In genomic region chr20:588932-589672, GRCh38 we compare ENCODE assay signal across 11 cellular contexts. TPM values are rescaled to one million over a fixed set of nuclear protein-coding genes. Genes with fewer than 3 reads are reported as not detected.
A peak's percentile ranks its signal among the peaks of the same experiment; 100 is the strongest.
DNase-seq lines count a peak whose midpoint lies in the region; ATAC-seq and TF ChIP-seq lines count a peak whose summit lies in the region.
"Had no signal": no experiment of that assay in that cellular context is flagged by ENCODE, and none has a peak within 500 bp of the region (broad histone marks: within the 10 kb centered on the region; RNA-seq: fewer than 3 reads in every experiment).

No MANE protein-coding gene starts in this region.

- 96 to 97% methylated on average over 8 to 10 of the region's 10 CpGs for WGBS in endodermal cell (ENCODE audit: insufficient coverage in 1 of 2, insufficient read length in 1 of 2), 2 experiments

- H3K4me1 ChIP-seq in endodermal cell (ENCODE audit: control insufficient read depth, insufficient read depth, low read length): no peaks in the 10 kb centered on the region
- H3K4me1 ChIP-seq: testis had no signal

- H3K27ac Mint-ChIP-seq in endodermal cell: no peak overlapping the region
- no peak overlapping the region for H3K27ac Mint-ChIP-seq in activated CD4-positive, alpha-beta T cell treated with anti-CD3 and anti-CD28 coated beads for 36 hours
- H3K27ac Mint-ChIP-seq: activated CD4-positive, alpha-beta memory T cell treated with anti-CD3 and anti-CD28 coated beads for 36 hours had no signal

- H3K9me3 Mint-ChIP-seq in endodermal cell: no peaks in the 10 kb centered on the region
- no peaks in the 10 kb centered on the region for H3K9me3 Mint-ChIP-seq in activated CD4-positive, alpha-beta T cell treated with anti-CD3 and anti-CD28 coated beads for 36 hours (ENCODE audit: low read depth)
- H3K9me3 Mint-ChIP-seq: activated CD4-positive, alpha-beta memory T cell treated with anti-CD3 and anti-CD28 coated beads for 36 hours had no signal

- peaks cover 7% of the 10 kb centered on the region for H3K27me3 Mint-ChIP-seq in endodermal cell (ENCODE audit: insufficient read depth)
- H3K27me3 Mint-ChIP-seq in activated CD4-positive, alpha-beta T cell treated with anti-CD3 and anti-CD28 coated beads for 36 hours: peaks cover 16% of the 10 kb centered on the region

- no peaks in the 10 kb centered on the region for H3K36me3 ChIP-seq in endodermal cell (ENCODE audit: control insufficient read depth, insufficient read depth, low read length)

- ATAC-seq in GM19463 (IDR thresholded peaks at IDR 0.05; ENCODE audit: unreplicated experiment): peak; percentile 57
- ATAC-seq in HG03378 (IDR thresholded peaks at IDR 0.05; ENCODE audit: unreplicated experiment): peak; percentile 74
- no peak for ATAC-seq in HG02678 (IDR thresholded peaks at IDR 0.05; ENCODE audit: unreplicated experiment)
- ATAC-seq in activated CD4-positive, alpha-beta T cell treated with anti-CD3 and anti-CD28 coated beads for 36 hours: no peak

- H3K9me3 ChIP-seq in endodermal cell (ENCODE audit: control insufficient read depth, low read length): no peaks in the 10 kb centered on the region
- H3K9me3 ChIP-seq: testis had no signal

- H3K4me1 Mint-ChIP-seq in endodermal cell: no peaks in the 10 kb centered on the region
- peaks cover 6% of the 10 kb centered on the region for H3K4me1 Mint-ChIP-seq in activated CD4-positive, alpha-beta T cell treated with anti-CD3 and anti-CD28 coated beads for 36 hours

- H3K4me3 ChIP-seq in GM12865 (ENCODE audit: low read depth, low read length) (no peak overlapping the region), endodermal cell (ENCODE audit: low read length) (no peak overlapping the region)
- H3K4me3 ChIP-seq: testis had no signal

- CTCF ChIA-PET in activated CD4-positive, alpha-beta T cell treated with anti-CD3 and anti-CD28 coated beads for 36 hours (lab: Charles Lee): interaction anchor here (1.5 kb wide), 2 partner anchors 56 to 78 kb away, joined by 3 to 4 read pairs; no protein-coding TSS in a partner anchor

- TF ChIP-seq CTCF in GM12865 (IDR thresholded peaks at IDR 0.05; ENCODE audit: insufficient read depth, low read depth, low read length, missing control alignments) (no peak), endodermal cell (conservative IDR thresholded peaks at IDR 0.05) (peak; percentile 11)

- peak; percentile 83 for DNase-seq in GM12865 (ENCODE audit: low read depth)
- peak; percentile 72 for DNase-seq in endodermal cell
- DNase-seq in activated CD4-positive, CD25-positive, alpha-beta regulatory T cell treated with anti-CD3 and anti-CD28 coated beads, Interleukin-2, amount 50 U/mL, for 72 hours: no peak
- no peak for DNase-seq in NCI-H1092 (lab: John Stamatoyannopoulos, UW)
- no peak for DNase-seq in activated CD4-positive, alpha-beta T cell treated with anti-CD3 and anti-CD28 coated beads for 36 hours
- DNase-seq: activated CD4-positive, alpha-beta memory T cell treated with anti-CD3 and anti-CD28 coated beads for 36 hours; testis had no signal

- H3K4me3 Mint-ChIP-seq in endodermal cell: no peak overlapping the region
- H3K4me3 Mint-ChIP-seq in activated CD4-positive, alpha-beta T cell treated with anti-CD3 and anti-CD28 coated beads for 36 hours: no peak overlapping the region
- H3K4me3 Mint-ChIP-seq: activated CD4-positive, alpha-beta memory T cell treated with anti-CD3 and anti-CD28 coated beads for 36 hours had no signal

- H3K27me3 ChIP-seq in endodermal cell (ENCODE audit: control insufficient read depth, insufficient read depth, low read length, poor library complexity, severe bottlenecking): no peaks in the 10 kb centered on the region
- H3K27me3 ChIP-seq: testis had no signal

- no peaks in the 10 kb centered on the region for H3K36me3 Mint-ChIP-seq in endodermal cell (ENCODE audit: low read depth)
- H3K36me3 Mint-ChIP-seq in activated CD4-positive, alpha-beta T cell treated with anti-CD3 and anti-CD28 coated beads for 36 hours (ENCODE audit: low read depth): no peaks in the 10 kb centered on the region
- H3K36me3 Mint-ChIP-seq: activated CD4-positive, alpha-beta memory T cell treated with anti-CD3 and anti-CD28 coated beads for 36 hours had no signal

- POLR2A ChIA-PET in activated CD4-positive, alpha-beta T cell treated with anti-CD3 and anti-CD28 coated beads for 36 hours (lab: Charles Lee): no interaction called here

- no peak overlapping the region for H3K9ac ChIP-seq in endodermal cell (ENCODE audit: extremely low read depth, low read length, poor library complexity, severe bottlenecking)

- intact Hi-C loops in activated CD4-positive, alpha-beta T cell treated with anti-CD3 and anti-CD28 coated beads for 36 hours (cut with DNase I, micrococcal nuclease): no loop called here

- H3K27ac ChIP-seq in endodermal cell (ENCODE audit: low read depth, low read length): no peak overlapping the region
- H3K27ac ChIP-seq: testis had no signal

RNA-seq across cellular contexts. Expression of gene TCF15, which starts 21.0 kb away (rescaled TPM):
- 1 to 10 TPM; 1.9 to 2.2 TPM for total RNA-seq in endodermal cell
- 1.3 TPM for polyA plus RNA-seq in endodermal cell (2013, experiment 1 of 2)
- polyA plus RNA-seq in endodermal cell (2013, experiment 2 of 2): 2.2 TPM
- total RNA-seq in activated CD4-positive, alpha-beta T cell treated with anti-CD3 and anti-CD28 coated beads for 36 hours: not detected
- total RNA-seq: activated CD4-positive, alpha-beta memory T cell treated with anti-CD3 and anti-CD28 coated beads for 36 hours; fibroblast of villous mesenchyme had no signal

RNA-seq across cellular contexts. Expression of gene CSNK2A1, which starts 45.5 kb away (rescaled TPM):
- 100 to 1,000 TPM; 202 to 239 TPM for total RNA-seq in endodermal cell
- 150 TPM for polyA plus RNA-seq in endodermal cell (2013, experiment 1 of 2)
- polyA plus RNA-seq in endodermal cell (2013, experiment 2 of 2): 149 TPM
- 100 to 1,000 TPM; 179 to 254 TPM for total RNA-seq in activated CD4-positive, alpha-beta T cell treated with anti-CD3 and anti-CD28 coated beads for 36 hours

Comparison
In these comparisons a context has a peak if more than half of its experiments do, and no peak if none do; other contexts are left out.
1. DNase-seq: peak in GM12865 (single experiment) and endodermal cell (single experiment); none in activated CD4-positive, CD25-positive, alpha-beta regulatory T cell treated with anti-CD3 and anti-CD28 coated beads, Interleukin-2, amount 50 U/mL, for 72 hours (single experiment), NCI-H1092 (single experiment) and activated CD4-positive, alpha-beta T cell treated with anti-CD3 and anti-CD28 coated beads for 36 hours (single experiment).
2. ATAC-seq: peak in GM19463 (single experiment) and HG03378 (single experiment); none in HG02678 (single experiment) and activated CD4-positive, alpha-beta T cell treated with anti-CD3 and anti-CD28 coated beads for 36 hours (single experiment).